ENCODE assay signal across 13 cellular contexts in genomic region chr6:146358341-146359046, GRCh38.
DNase-seq lines count a peak whose midpoint lies in the region; ATAC-seq and TF ChIP-seq lines count a peak whose summit lies in the region.
"Had no signal": no experiment of that assay in that cellular context is flagged by ENCODE, and none has a peak within 500 bp of the region (broad histone marks: within the 10 kb centered on the region; RNA-seq: fewer than 3 reads in every experiment).

No MANE protein-coding gene starts in this region.

- peaks cover 13% of the 10 kb centered on the region for H3K4me1 Mint-ChIP-seq in activated CD8-positive, alpha-beta memory T cell treated with anti-CD3 and anti-CD28 coated beads, Interleukin-2, amount 10 ng/mL, durations not matched to agents 7 days and 5 days

- intact Hi-C loops in ascending aorta (cut with DNase I) (no loop called here), thyroid gland (cut with DNase I) (no loop called here)

- H3K4me3 ChIP-seq in fibroblast of lung (replicated peaks in 1 of 4; ENCODE audit: control extremely low read depth in 1 of 4, insufficient read depth in 1 of 4, low read depth in 3 of 4, low read length in 4 of 4) = no peak overlapping the region
- H3K4me3 ChIP-seq in smooth muscle cell = no peak overlapping the region
- H3K4me3 ChIP-seq in ascending aorta = no peak overlapping the region
- no peak overlapping the region for H3K4me3 ChIP-seq in thyroid gland (replicated peaks in 1 of 3)
- H3K4me3 ChIP-seq: SK-N-MC, testis had no signal

- H3K4me3 Mint-ChIP-seq in activated CD8-positive, alpha-beta memory T cell treated with anti-CD3 and anti-CD28 coated beads, Interleukin-2, amount 10 ng/mL, durations not matched to agents 7 days and 5 days = no peak overlapping the region
- H3K4me3 Mint-ChIP-seq: activated CD8-positive, alpha-beta T cell treated with anti-CD3 and anti-CD28 coated beads for 36 hours had no signal

- whole genome bisulfite sequencing in smooth muscle cell (ENCODE audit: low lambda C conversion rate) = 42% methylated on average over 4 of the region's 4 CpGs
- WGBS in thyroid gland, 2 donors = 88 to 95% methylated on average over 4 of the region's 4 CpGs

- H3K79me2 ChIP-seq in fibroblast of lung (ENCODE audit: control insufficient read depth, insufficient read depth, low read length) (no peaks in the 10 kb centered on the region), smooth muscle cell (ENCODE audit: low read depth) (no peaks in the 10 kb centered on the region)

- no peaks in the 10 kb centered on the region for H3K27me3 ChIP-seq in fibroblast of lung (ENCODE audit: control insufficient read depth, insufficient read depth, low read length)
- no peaks in the 10 kb centered on the region for H3K27me3 ChIP-seq in smooth muscle cell (ENCODE audit: low read depth)
- H3K27me3 ChIP-seq in ascending aorta = no peaks in the 10 kb centered on the region
- H3K27me3 ChIP-seq in thyroid gland = no peaks in the 10 kb centered on the region
- H3K27me3 ChIP-seq: testis had no signal

- peaks cover 5% of the 10 kb centered on the region for H3K4me1 ChIP-seq in fibroblast of lung (ENCODE audit: control insufficient read depth, extremely low read depth, insufficient read depth, low read length)
- peaks cover 10% of the 10 kb centered on the region for H3K4me1 ChIP-seq in smooth muscle cell (ENCODE audit: low read depth)
- H3K4me1 ChIP-seq in ascending aorta = no peaks in the 10 kb centered on the region
- H3K4me1 ChIP-seq in thyroid gland = peaks cover 11% of the 10 kb centered on the region in 2 donors
- H3K4me1 ChIP-seq: testis had no signal

- H3K27me3 Mint-ChIP-seq in activated CD8-positive, alpha-beta memory T cell treated with anti-CD3 and anti-CD28 coated beads, Interleukin-2, amount 10 ng/mL, durations not matched to agents 7 days and 5 days = no peaks in the 10 kb centered on the region
- H3K27me3 Mint-ChIP-seq: activated CD8-positive, alpha-beta T cell treated with anti-CD3 and anti-CD28 coated beads for 36 hours had no signal

- H3K27ac Mint-ChIP-seq in activated CD8-positive, alpha-beta memory T cell treated with anti-CD3 and anti-CD28 coated beads, Interleukin-2, amount 10 ng/mL, durations not matched to agents 7 days and 5 days = peak overlapping the region; percentile 64
- H3K27ac Mint-ChIP-seq: activated CD8-positive, alpha-beta T cell treated with anti-CD3 and anti-CD28 coated beads for 36 hours had no signal

- no peaks in the 10 kb centered on the region for H3K9me3 Mint-ChIP-seq in activated CD8-positive, alpha-beta memory T cell treated with anti-CD3 and anti-CD28 coated beads, Interleukin-2, amount 10 ng/mL, durations not matched to agents 7 days and 5 days (ENCODE audit: low read depth)
- H3K9me3 Mint-ChIP-seq: activated CD8-positive, alpha-beta T cell treated with anti-CD3 and anti-CD28 coated beads for 36 hours had no signal

- H4K20me1 ChIP-seq in fibroblast of lung (ENCODE audit: control insufficient read depth, extremely low read depth, insufficient read depth, low read length) (no peaks in the 10 kb centered on the region), smooth muscle cell (ENCODE audit: low read depth) (no peaks in the 10 kb centered on the region)

- no peaks in the 10 kb centered on the region for H3F3A ChIP-seq in smooth muscle cell (ENCODE audit: low read depth)

- H3K9me3 ChIP-seq in fibroblast of lung (ENCODE audit: control insufficient read depth, insufficient read depth, low read depth, low read length) = no peaks in the 10 kb centered on the region
- no peaks in the 10 kb centered on the region for H3K9me3 ChIP-seq in smooth muscle cell (replicated peaks; ENCODE audit: low read depth)
- no peaks in the 10 kb centered on the region for H3K9me3 ChIP-seq in ascending aorta
- H3K9me3 ChIP-seq in thyroid gland = no peaks in the 10 kb centered on the region
- H3K9me3 ChIP-seq: testis had no signal

- TF ChIP-seq CTCF in fibroblast of lung (conservative IDR thresholded peaks at IDR 0.05 in 1 of 2, IDR thresholded peaks at IDR 0.05 in 1 of 2; ENCODE audit: low read depth in 1 of 2, low read length in 2 of 2) = no peak
- TF ChIP-seq CTCF in smooth muscle cell (IDR thresholded peaks at IDR 0.05; ENCODE audit: borderline replicate concordance, insufficient read depth, poor library complexity, severe bottlenecking) = no peak
- TF ChIP-seq CTCF in ascending aorta (IDR thresholded peaks at IDR 0.05) = no peak
- TF ChIP-seq CTCF in thyroid gland (IDR thresholded peaks at IDR 0.05) = no peak

- no peak for ATAC-seq in activated CD8-positive, alpha-beta memory T cell treated with anti-CD3 and anti-CD28 coated beads, Interleukin-2, amount 10 ng/mL, durations not matched to agents 7 days and 5 days
- ATAC-seq in HG02885 (IDR thresholded peaks at IDR 0.05; ENCODE audit: poor library complexity, unreplicated experiment) = no peak
- ATAC-seq: activated CD8-positive, alpha-beta T cell treated with anti-CD3 and anti-CD28 coated beads for 36 hours had no signal

- no peak for DNase-seq in activated CD8-positive, alpha-beta memory T cell treated with anti-CD3 and anti-CD28 coated beads, Interleukin-2, amount 10 ng/mL, durations not matched to agents 7 days and 5 days
- no peak for DNase-seq in activated CD8-positive, alpha-beta memory T cell treated with anti-CD3 and anti-CD28 coated beads, Interleukin-2, amount 50 U/mL, for 4 hours
- DNase-seq in SK-N-DZ (ENCODE audit: low spot score) = peak; percentile 38
- peak; percentile 21 to 75 for DNase-seq in fibroblast of lung (ENCODE audit: low read depth in 2 of 2)
- DNase-seq in smooth muscle cell (lab: John Stamatoyannopoulos, UW; ENCODE audit: unreplicated experiment) = no peak
- DNase-seq in ascending aorta (ENCODE audit: low spot score in 2 of 2) = no peak
- no peak for DNase-seq in thyroid gland
- DNase-seq: activated CD8-positive, alpha-beta T cell treated with anti-CD3 and anti-CD28 coated beads for 36 hours; hippocampal formation; stimulated activated CD4-positive, alpha-beta T cell treated with anti-CD3 and anti-CD28 coated beads, Interleukin-4, amount 100 ng/mL, for 1 hour; testis had no signal

- peak overlapping the region; percentile 7 for H3K4me2 ChIP-seq in fibroblast of lung (ENCODE audit: extremely low read depth, insufficient read depth, low read length)
- H3K4me2 ChIP-seq in smooth muscle cell = peak overlapping the region; percentile 73

- H3K36me3 Mint-ChIP-seq in activated CD8-positive, alpha-beta memory T cell treated with anti-CD3 and anti-CD28 coated beads, Interleukin-2, amount 10 ng/mL, durations not matched to agents 7 days and 5 days = no peaks in the 10 kb centered on the region

- H2AFZ ChIP-seq in fibroblast of lung (ENCODE audit: low read length) (no peak overlapping the region), smooth muscle cell (ENCODE audit: low read depth) (no peak overlapping the region)

- CTCF ChIA-PET in activated CD8-positive, alpha-beta memory T cell treated with anti-CD3 and anti-CD28 coated beads, Interleukin-2, amount 10 ng/mL, durations not matched to agents 7 days and 5 days (lab: Charles Lee) = no interaction called here

- TF ChIP-seq POLR2A in thyroid gland (IDR thresholded peaks at IDR 0.05) = no peak

- H3K27ac ChIP-seq in fibroblast of lung (ENCODE audit: insufficient read depth, low read length) = peak overlapping the region; percentile 17
- H3K27ac ChIP-seq in smooth muscle cell (ENCODE audit: low read depth) = peak overlapping the region; percentile 85
- H3K27ac ChIP-seq in ascending aorta = no peak overlapping the region
- H3K27ac ChIP-seq in thyroid gland = no peak overlapping the region
- H3K27ac ChIP-seq: SK-N-MC, testis had no signal

- H3K36me3 ChIP-seq in fibroblast of lung (ENCODE audit: control insufficient read depth, insufficient read depth, low read length) = no peaks in the 10 kb centered on the region
- no peaks in the 10 kb centered on the region for H3K36me3 ChIP-seq in smooth muscle cell (ENCODE audit: low read depth)
- H3K36me3 ChIP-seq in ascending aorta = no peaks in the 10 kb centered on the region
- H3K36me3 ChIP-seq in thyroid gland = no peaks in the 10 kb centered on the region

- H3K9ac ChIP-seq in fibroblast of lung (ENCODE audit: insufficient read depth, low read length) (no peak overlapping the region), smooth muscle cell (ENCODE audit: low read depth) (peak overlapping the region; percentile 68)

Comparison
In these comparisons a context has a peak if more than half of its experiments do, and no peak if none do; other contexts are left out.
1. DNase-seq: peak in SK-N-DZ (single experiment) and fibroblast of lung (2 of 2); none in activated CD8-positive, alpha-beta memory T cell treated with anti-CD3 and anti-CD28 coated beads, Interleukin-2, amount 10 ng/mL, durations not matched to agents 7 days and 5 days (single experiment), activated CD8-positive, alpha-beta memory T cell treated with anti-CD3 and anti-CD28 coated beads, Interleukin-2, amount 50 U/mL, for 4 hours (single experiment), smooth muscle cell (single experiment), ascending aorta (0 of 2) and thyroid gland (0 of 2).
2. H3K27ac ChIP-seq: peak in fibroblast of lung (single experiment) and smooth muscle cell (single experiment); none in ascending aorta (0 of 2) and thyroid gland (0 of 3).